ENCODE assay signal across 16 cellular contexts in the genomic region with DNA sequence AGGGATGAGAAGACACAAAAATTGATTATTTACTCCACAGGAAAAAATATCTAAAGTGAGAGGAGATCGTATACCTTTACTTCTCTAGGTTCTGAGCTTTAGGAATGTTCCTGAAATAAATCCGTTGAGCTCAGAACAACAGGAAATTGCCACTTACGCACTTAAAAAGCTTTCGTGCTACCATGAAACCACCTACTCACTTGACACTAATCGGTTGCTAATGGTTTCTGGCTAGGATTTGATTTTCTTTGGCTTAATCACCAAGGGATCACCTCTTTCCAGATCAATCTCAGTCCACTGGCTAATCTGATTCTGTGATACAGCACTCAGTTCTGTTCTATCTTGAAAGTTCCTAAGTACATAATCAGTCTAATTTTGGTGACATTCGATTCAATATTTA.
DNase-seq lines count a peak whose midpoint lies in the region; ATAC-seq and TF ChIP-seq lines count a peak whose summit lies in the region.
"Had no signal": no experiment of that assay in that cellular context is flagged by ENCODE, and none has a peak within 500 bp of the region (broad histone marks: within the 10 kb centered on the region; RNA-seq: fewer than 3 reads in every experiment).

No MANE protein-coding gene starts in this region.

- H3K79me2 ChIP-seq in neural progenitor cell (ENCODE audit: low read depth) = no peaks in the 10 kb centered on the region

- H3K36me3 Mint-ChIP-seq in WTC11 (peaks cover 12% of the 10 kb centered on the region), neural progenitor cell (no peaks in the 10 kb centered on the region)
- H3K36me3 Mint-ChIP-seq in activated CD8-positive, alpha-beta T cell treated with anti-CD3 and anti-CD28 coated beads, Interleukin-2, amount 10 ng/mL, durations not matched to agents 7 days and 5 days (ENCODE audit: low read depth) = no peaks in the 10 kb centered on the region

- H3K4me3 ChIP-seq in HUES64 (ENCODE audit: low read length) (no peak overlapping the region), neural progenitor cell (no peak overlapping the region), uterus (no peak overlapping the region)
- H3K4me3 ChIP-seq: A549 had no signal

- H3K27ac Mint-ChIP-seq in WTC11 (peak overlapping the region; percentile 76), neural progenitor cell (no peak overlapping the region)
- no peak overlapping the region for H3K27ac Mint-ChIP-seq in activated CD8-positive, alpha-beta T cell treated with anti-CD3 and anti-CD28 coated beads, Interleukin-2, amount 10 ng/mL, durations not matched to agents 7 days and 5 days

- H3K4me1 Mint-ChIP-seq in WTC11 = peaks cover 50% of the 10 kb centered on the region
- peaks cover 4% of the 10 kb centered on the region for H3K4me1 Mint-ChIP-seq in neural progenitor cell
- H3K4me1 Mint-ChIP-seq in activated CD8-positive, alpha-beta T cell treated with anti-CD3 and anti-CD28 coated beads, Interleukin-2, amount 10 ng/mL, durations not matched to agents 7 days and 5 days (ENCODE audit: low read depth) = no peaks in the 10 kb centered on the region

- no peak for TF ChIP-seq CTCF in WTC11 (IDR thresholded peaks at IDR 0.05)
- no peak for TF ChIP-seq CTCF in neural progenitor cell (IDR thresholded peaks at IDR 0.05)
- no peak for TF ChIP-seq CTCF in uterus (IDR thresholded peaks at IDR 0.05)

- H3K4me1 ChIP-seq in HUES64 (ENCODE audit: insufficient read depth, low read length) (peaks cover 27% of the 10 kb centered on the region), neural progenitor cell (peaks cover 10% of the 10 kb centered on the region), uterus (no peaks in the 10 kb centered on the region)
- H3K4me1 ChIP-seq: A549 had no signal

- no peak overlapping the region for H3K4me2 ChIP-seq in neural progenitor cell
- H3K4me2 ChIP-seq: A549 had no signal

- DNase-seq in NCI-H510A treated with DMSO at 0.1 percent for 48 hours (lab: John Stamatoyannopoulos, UW) (peak; percentile 11), NCI-H510A (lab: John Stamatoyannopoulos, UW) (no peak), WTC11 (ENCODE audit: low spot score) (no peak), neural progenitor cell (ENCODE audit: low spot score) (peak; percentile 15), uterus (no peak)
- no peak for DNase-seq in activated CD8-positive, alpha-beta T cell treated with anti-CD3 and anti-CD28 coated beads, Interleukin-2, amount 10 ng/mL, durations not matched to agents 7 days and 5 days
- DNase-seq: DMS153, HCEC 1CT, NCI-H2107, NCI-H446, OCI-M1, SHP77 treated with DMSO at 0.1 percent for 48 hours had no signal

- intact Hi-C loops in uterus (cut with DNase I; ENCODE audit: low total_unique reads) = no loop called here

- H3F3A ChIP-seq in neural progenitor cell (ENCODE audit: low read depth) = no peaks in the 10 kb centered on the region

- H2AFZ ChIP-seq in neural progenitor cell (replicated peaks) = no peak overlapping the region

- CTCF ChIA-PET in WTC11 (lab: Charles Lee) = interaction anchor here (1.0 to 1.5 kb wide), 3 partner anchors 17 to 332 kb away, joined by 3 read pairs; no protein-coding TSS in a partner anchor
- CTCF ChIA-PET in activated CD8-positive, alpha-beta T cell treated with anti-CD3 and anti-CD28 coated beads, Interleukin-2, amount 10 ng/mL, durations not matched to agents 7 days and 5 days (lab: Charles Lee) = interaction anchor here (1.0 kb wide), 1 partner anchor 40 kb away, joined by 4 read pairs; no protein-coding TSS in a partner anchor

- TF ChIP-seq POLR2A in uterus (IDR thresholded peaks at IDR 0.05) = no peak

- WGBS in HUES64 = 64% methylated on average over 6 of the region's 6 CpGs

- H3K9me3 Mint-ChIP-seq in WTC11 = peaks cover 12% of the 10 kb centered on the region
- H3K9me3 Mint-ChIP-seq in neural progenitor cell = no peaks in the 10 kb centered on the region
- H3K9me3 Mint-ChIP-seq in activated CD8-positive, alpha-beta T cell treated with anti-CD3 and anti-CD28 coated beads, Interleukin-2, amount 10 ng/mL, durations not matched to agents 7 days and 5 days (ENCODE audit: insufficient read depth) = peaks cover 5% of the 10 kb centered on the region

- peaks cover 7% of the 10 kb centered on the region; the same call in 1 of the 2 replicates for H3K9me3 ChIP-seq in HUES64 (ENCODE audit: insufficient read depth, low read depth, low read length)
- no peaks in the 10 kb centered on the region for H3K9me3 ChIP-seq in neural progenitor cell (ENCODE audit: low read depth)
- no peaks in the 10 kb centered on the region for H3K9me3 ChIP-seq in uterus
- H3K9me3 ChIP-seq: A549 had no signal

- H3K4me3 Mint-ChIP-seq in WTC11 (no peak overlapping the region), neural progenitor cell (no peak overlapping the region)
- H3K4me3 Mint-ChIP-seq in activated CD8-positive, alpha-beta T cell treated with anti-CD3 and anti-CD28 coated beads, Interleukin-2, amount 10 ng/mL, durations not matched to agents 7 days and 5 days = no peak overlapping the region

- ATAC-seq in WTC11 (no peak), GM18858 (IDR thresholded peaks at IDR 0.05; ENCODE audit: unreplicated experiment) (no peak)
- no peak for ATAC-seq in activated CD8-positive, alpha-beta T cell treated with anti-CD3 and anti-CD28 coated beads, Interleukin-2, amount 10 ng/mL, durations not matched to agents 7 days and 5 days
- ATAC-seq: A549 had no signal

- POLR2A ChIA-PET in WTC11 (lab: Charles Lee) = no interaction called here
- POLR2A ChIA-PET in activated CD8-positive, alpha-beta T cell treated with anti-CD3 and anti-CD28 coated beads, Interleukin-2, amount 10 ng/mL, durations not matched to agents 7 days and 5 days (lab: Charles Lee) = no interaction called here

- H3K36me3 ChIP-seq in HUES64 (ENCODE audit: insufficient read depth, low read length) (no peaks in the 10 kb centered on the region), neural progenitor cell (no peaks in the 10 kb centered on the region), uterus (no peaks in the 10 kb centered on the region)

- H3K27me3 ChIP-seq in HUES64 (ENCODE audit: insufficient read depth, low read length) (no peaks in the 10 kb centered on the region), neural progenitor cell (no peaks in the 10 kb centered on the region), uterus (no peaks in the 10 kb centered on the region)

- H3K9ac ChIP-seq in HUES64 (ENCODE audit: low read depth, low read length) = no peak overlapping the region
- H3K9ac ChIP-seq in neural progenitor cell = no peak overlapping the region

- no peaks in the 10 kb centered on the region for H3K27me3 Mint-ChIP-seq in WTC11 (ENCODE audit: low read depth)
- peaks cover 4% of the 10 kb centered on the region for H3K27me3 Mint-ChIP-seq in neural progenitor cell (ENCODE audit: insufficient read depth, low read depth)
- no peaks in the 10 kb centered on the region for H3K27me3 Mint-ChIP-seq in activated CD8-positive, alpha-beta T cell treated with anti-CD3 and anti-CD28 coated beads, Interleukin-2, amount 10 ng/mL, durations not matched to agents 7 days and 5 days (ENCODE audit: low read depth)

- peak overlapping the region; percentile 48; the same call in 1 of the 2 replicates for H3K27ac ChIP-seq in HUES64 (ENCODE audit: low read depth, low read length)
- H3K27ac ChIP-seq in neural progenitor cell = no peak overlapping the region
- H3K27ac ChIP-seq in uterus = no peak overlapping the region
- H3K27ac ChIP-seq: A549, C4-2B had no signal

- H4K20me1 ChIP-seq in neural progenitor cell (ENCODE audit: low read depth) = no peaks in the 10 kb centered on the region

TF ChIP-seq in WTC11, 78 proteins besides CTCF, POLR2A, EP300 and RAD21 (continues in another document):
- TF ChIP-seq EMX1 (CRISPR knock-in tag; IDR thresholded peaks at IDR 0.05) (no peak), ZNF423 (CRISPR knock-in tag; IDR thresholded peaks at IDR 0.05) (no peak), KAT7 (CRISPR knock-in tag; IDR thresholded peaks at IDR 0.05; ENCODE audit: borderline replicate concordance) (no peak), SMAD4 (CRISPR knock-in tag; IDR thresholded peaks at IDR 0.05) (no peak), ZBTB21 (CRISPR knock-in tag; IDR thresholded peaks at IDR 0.05; ENCODE audit: borderline replicate concordance) (no peak), ZNF219 (CRISPR knock-in tag; IDR thresholded peaks at IDR 0.05; ENCODE audit: borderline replicate concordance) (no peak)
- TF ChIP-seq, protein P1, sequence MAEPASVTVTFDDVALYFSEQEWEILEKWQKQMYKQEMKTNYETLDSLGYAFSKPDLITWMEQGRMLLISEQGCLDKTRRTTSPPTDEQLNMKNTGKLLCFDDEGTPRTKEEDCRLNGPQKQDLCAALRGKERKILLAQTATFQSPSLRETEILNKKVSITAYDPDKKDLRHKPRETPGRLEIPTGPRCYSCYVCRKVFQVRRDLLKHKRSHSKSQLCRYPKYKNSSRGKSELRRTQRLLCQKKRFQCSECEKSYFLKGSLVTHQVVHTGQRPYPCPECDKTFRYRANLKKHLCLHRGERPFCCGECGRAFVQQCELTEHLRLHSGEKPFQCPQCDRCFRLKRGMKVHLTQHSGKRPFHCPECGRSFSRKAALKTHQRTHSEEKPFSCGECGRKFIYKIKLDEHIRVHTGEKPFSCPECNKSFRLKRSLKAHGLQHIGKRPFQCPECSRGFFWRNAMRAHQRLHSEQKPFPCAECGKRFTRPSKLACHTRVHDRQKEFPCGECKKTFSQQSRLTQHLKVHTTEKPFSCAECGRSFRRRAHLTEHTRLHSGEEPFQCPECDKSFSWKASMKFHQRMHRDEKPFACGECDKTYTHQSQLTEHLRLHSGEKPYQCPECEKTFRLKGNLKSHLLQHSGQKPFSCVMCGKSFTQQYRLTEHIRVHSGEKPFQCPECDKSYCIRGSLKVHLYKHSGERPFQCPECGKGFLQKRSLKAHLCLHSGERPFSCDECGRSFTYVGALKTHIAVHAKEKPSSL (CRISPR knock-in tag; conservative IDR thresholded peaks at IDR 0.05) = no peak
- TF ChIP-seq, protein P2, sequence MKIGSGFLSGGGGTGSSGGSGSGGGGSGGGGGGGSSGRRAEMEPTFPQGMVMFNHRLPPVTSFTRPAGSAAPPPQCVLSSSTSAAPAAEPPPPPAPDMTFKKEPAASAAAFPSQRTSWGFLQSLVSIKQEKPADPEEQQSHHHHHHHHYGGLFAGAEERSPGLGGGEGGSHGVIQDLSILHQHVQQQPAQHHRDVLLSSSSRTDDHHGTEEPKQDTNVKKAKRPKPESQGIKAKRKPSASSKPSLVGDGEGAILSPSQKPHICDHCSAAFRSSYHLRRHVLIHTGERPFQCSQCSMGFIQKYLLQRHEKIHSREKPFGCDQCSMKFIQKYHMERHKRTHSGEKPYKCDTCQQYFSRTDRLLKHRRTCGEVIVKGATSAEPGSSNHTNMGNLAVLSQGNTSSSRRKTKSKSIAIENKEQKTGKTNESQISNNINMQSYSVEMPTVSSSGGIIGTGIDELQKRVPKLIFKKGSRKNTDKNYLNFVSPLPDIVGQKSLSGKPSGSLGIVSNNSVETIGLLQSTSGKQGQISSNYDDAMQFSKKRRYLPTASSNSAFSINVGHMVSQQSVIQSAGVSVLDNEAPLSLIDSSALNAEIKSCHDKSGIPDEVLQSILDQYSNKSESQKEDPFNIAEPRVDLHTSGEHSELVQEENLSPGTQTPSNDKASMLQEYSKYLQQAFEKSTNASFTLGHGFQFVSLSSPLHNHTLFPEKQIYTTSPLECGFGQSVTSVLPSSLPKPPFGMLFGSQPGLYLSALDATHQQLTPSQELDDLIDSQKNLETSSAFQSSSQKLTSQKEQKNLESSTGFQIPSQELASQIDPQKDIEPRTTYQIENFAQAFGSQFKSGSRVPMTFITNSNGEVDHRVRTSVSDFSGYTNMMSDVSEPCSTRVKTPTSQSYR (CRISPR knock-in tag; IDR thresholded peaks at IDR 0.05) = no peak

Comparison
In these comparisons a context has a peak if more than half of its experiments do, and no peak if none do; other contexts are left out.
1. DNase-seq: peak in NCI-H510A treated with DMSO at 0.1 percent for 48 hours (single experiment) and neural progenitor cell (single experiment); none in NCI-H510A (single experiment), WTC11 (single experiment), uterus (0 of 2) and activated CD8-positive, alpha-beta T cell treated with anti-CD3 and anti-CD28 coated beads, Interleukin-2, amount 10 ng/mL, durations not matched to agents 7 days and 5 days (single experiment).